23 cellular contexts compared by ENCODE assay signal in genomic region chr3:40382617-40382979, GRCh38. TPM values are rescaled to one million over a fixed set of nuclear protein-coding genes. Genes with fewer than 3 reads are reported as not detected.
DNase-seq lines count a peak whose midpoint lies in the region; ATAC-seq, FAIRE-seq and TF ChIP-seq lines count a peak whose summit lies in the region.
"Had no signal": no experiment of that assay in that cellular context is flagged by ENCODE, and none has a peak within 500 bp of the region (broad histone marks: within the 10 kb centered on the region; RNA-seq: fewer than 3 reads in every experiment).

No MANE protein-coding gene starts in this region.

- H3K27ac Mint-ChIP-seq in T-helper 2 cell treated with Interferon-gamma antibody and Interleukin-4, amounts not matched to agents 5 μg/mL and 100 μg/mL, for 36 hours: no peak overlapping the region
- H3K27ac Mint-ChIP-seq: HFFc6 had no signal

- H3K23ac ChIP-seq in trophoblast cell (ENCODE audit: low read length): no peak overlapping the region

- H3K9me3 Mint-ChIP-seq in T-helper 2 cell treated with Interferon-gamma antibody and Interleukin-4, amounts not matched to agents 5 μg/mL and 100 μg/mL, for 36 hours: peaks cover 6% of the 10 kb centered on the region

- H3K4me3 Mint-ChIP-seq in T-helper 2 cell treated with Interferon-gamma antibody and Interleukin-4, amounts not matched to agents 5 μg/mL and 100 μg/mL, for 36 hours: no peak overlapping the region
- H3K4me3 Mint-ChIP-seq: HFFc6 had no signal

- H3K4me1 Mint-ChIP-seq in T-helper 2 cell treated with Interferon-gamma antibody and Interleukin-4, amounts not matched to agents 5 μg/mL and 100 μg/mL, for 36 hours (ENCODE audit: low read depth): peaks cover 10% of the 10 kb centered on the region

- WGBS in K562 (ENCODE audit: insufficient coverage, low coverage, missing lambda C conversion rate): 27% methylated on average over 2 of the region's 2 CpGs
- WGBS in trophoblast cell (ENCODE audit: extremely low coverage, insufficient coverage, insufficient read length): no CpG with 5 or more reads among the region's 2 CpGs

- H3K14ac ChIP-seq in trophoblast cell (ENCODE audit: low read length): no peak overlapping the region

- no peak for TF ChIP-seq POLR2A in K562 (conservative IDR thresholded peaks at IDR 0.05)

- H3K9me3 ChIP-seq in PC-9 (ENCODE audit: insufficient read depth, low read depth) (no peaks in the 10 kb centered on the region; the same call in 1 of the 2 replicates), K562 (replicated peaks; ENCODE audit: control insufficient read depth, insufficient read depth, low read depth, low read length) (no peaks in the 10 kb centered on the region), trophoblast cell (ENCODE audit: insufficient read depth, low read depth, low read length) (no peaks in the 10 kb centered on the region)

- H3K36me3 ChIP-seq in PC-9 (ENCODE audit: low read depth) (no peaks in the 10 kb centered on the region), K562 (ENCODE audit: control insufficient read depth, insufficient read depth, low read length) (no peaks in the 10 kb centered on the region), trophoblast cell (ENCODE audit: control insufficient read depth in 1 of 2, insufficient read depth in 2 of 2, low read length in 2 of 2) (no peaks in the 10 kb centered on the region)
- H3K36me3 ChIP-seq: BLaER1 had no signal

- H2BK5ac ChIP-seq in trophoblast cell (ENCODE audit: low read depth, low read length, poor library complexity): no peak overlapping the region

- H3K9me2 ChIP-seq in PC-9 (ENCODE audit: insufficient read depth): no peaks in the 10 kb centered on the region

- H4K20me1 ChIP-seq in PC-9 (ENCODE audit: insufficient read depth) (no peaks in the 10 kb centered on the region), K562 (replicated peaks; ENCODE audit: control insufficient read depth, insufficient read depth, low read length) (no peaks in the 10 kb centered on the region)
- H4K20me1 ChIP-seq: BLaER1 had no signal

- H3K27me3 ChIP-seq in PC-9 (ENCODE audit: insufficient read depth, low read depth) (no peaks in the 10 kb centered on the region), K562 (ENCODE audit: control insufficient read depth in 2 of 2, insufficient read depth in 2 of 2, low read length in 2 of 2) (no peaks in the 10 kb centered on the region), trophoblast cell (ENCODE audit: insufficient read depth, low read length) (peaks cover 8% of the 10 kb centered on the region)
- H3K27me3 ChIP-seq: BLaER1 had no signal

- no peak overlapping the region for H4K12ac ChIP-seq in trophoblast cell (ENCODE audit: low read depth, low read length)

- H3K4me1 ChIP-seq in PC-9 (replicated peaks; ENCODE audit: insufficient read depth): peaks cover 11% of the 10 kb centered on the region; the same call in 1 of the 2 replicates
- H3K4me1 ChIP-seq in K562 (replicated peaks in 1 of 2; ENCODE audit: control insufficient read depth in 2 of 2, insufficient read depth in 2 of 2, low read length in 2 of 2): peaks cover 20 to 50% of the 10 kb centered on the region in 2 experiments; a peak in 4 of 5 replicates
- peaks cover 4 to 6% of the 10 kb centered on the region in 2 experiments for H3K4me1 ChIP-seq in trophoblast cell (ENCODE audit: control insufficient read depth in 1 of 2, insufficient read depth in 2 of 2, low read length in 2 of 2)
- H3K4me1 ChIP-seq: BLaER1 had no signal

- H3K4me2 ChIP-seq in PC-9 (peak overlapping the region; percentile 13; the same call in 1 of the 2 replicates), K562 (ENCODE audit: insufficient read depth, low read length) (peak overlapping the region; percentile 2; the same call in 1 of the 2 replicates), trophoblast cell (ENCODE audit: low read length) (no peak overlapping the region)
- H3K4me2 ChIP-seq: BLaER1 had no signal

- no peaks in the 10 kb centered on the region for H3K79me1 ChIP-seq in trophoblast cell (ENCODE audit: low read length)

- H3K4me3 ChIP-seq in PC-9: no peak overlapping the region
- H3K4me3 ChIP-seq in K562: no peak overlapping the region
- H3K4me3 ChIP-seq in trophoblast cell (ENCODE audit: low read depth, low read length): no peak overlapping the region
- H3K4me3 ChIP-seq: BLaER1 had no signal

- H3K27ac ChIP-seq in PC-9: no peak overlapping the region; the same call in 1 of the 2 replicates
- H3K27ac ChIP-seq in K562 (ENCODE audit: extremely low read depth, low read depth, low read length): peak overlapping the region; percentile 38; the same call in 1 of the 3 replicates
- H3K27ac ChIP-seq in trophoblast cell (ENCODE audit: low read depth, low read length): no peak overlapping the region
- H3K27ac ChIP-seq: 22Rv1, BLaER1 had no signal

- H3K9me1 ChIP-seq in K562 (ENCODE audit: control insufficient read depth, insufficient read depth, low read length): no peaks in the 10 kb centered on the region

- TF ChIP-seq CTCF in PC-9 (conservative IDR thresholded peaks at IDR 0.05) (no peak), K562 (IDR thresholded peaks at IDR 0.05 in 2 of 3, conservative IDR thresholded peaks at IDR 0.05 in 1 of 3; ENCODE audit: insufficient read depth in 2 of 3, low read depth in 1 of 3, low read length in 3 of 3) (no peak)

- H3K4ac ChIP-seq in trophoblast cell (ENCODE audit: low read depth, low read length): no peak overlapping the region

- TF ChIP-seq EP300 in K562 (IDR thresholded peaks at IDR 0.05; ENCODE audit: low read length): peak; percentile 48; the same call in 1 of the 2 replicates

- intact Hi-C loops in PC-9 (cut with micrococcal nuclease; ENCODE audit: unreplicated experiment) (no loop called here), K562 (cut with micrococcal nuclease) (no loop called here), posterior cingulate gyrus (cut with DNase I) (no loop called here)

- TF ChIP-seq RAD21 in K562 (CRISPR knock-in tag; conservative IDR thresholded peaks at IDR 0.05 in 1 of 2, IDR thresholded peaks at IDR 0.05 in 1 of 2): peak in 1 of 2 experiments; percentile 14; a peak in 1 of 4 replicates

- in situ Hi-C loops in K562 (cut with MboI): no loop called here

- no peak overlapping the region for H2AK5ac ChIP-seq in trophoblast cell (ENCODE audit: low read length)

- H3K18ac ChIP-seq in trophoblast cell (ENCODE audit: low read length): no peak overlapping the region

- H3F3A ChIP-seq in PC-9 (ENCODE audit: insufficient read depth, low read depth): no peaks in the 10 kb centered on the region

- H3K27me3 Mint-ChIP-seq in T-helper 2 cell treated with Interferon-gamma antibody and Interleukin-4, amounts not matched to agents 5 μg/mL and 100 μg/mL, for 36 hours (ENCODE audit: low read depth): peaks cover 9% of the 10 kb centered on the region

- H4K91ac ChIP-seq in trophoblast cell (ENCODE audit: low read depth, low read length): no peak overlapping the region

- H2AFZ ChIP-seq in PC-9 (no peak overlapping the region), K562 (ENCODE audit: low read depth, low read length) (peak overlapping the region; percentile 61), trophoblast cell (ENCODE audit: insufficient read depth, low read length, poor library complexity) (no peak overlapping the region)

- H2BK120ac ChIP-seq in trophoblast cell (ENCODE audit: insufficient read depth, low read length, poor library complexity): no peak overlapping the region

- ATAC-seq in K562 (peak; percentile 39), GM21526 (IDR thresholded peaks at IDR 0.05; ENCODE audit: low FRiP score, unreplicated experiment) (no peak)

- H2BK12ac ChIP-seq in trophoblast cell (ENCODE audit: low read length): no peak overlapping the region

- DNase-seq in T-helper 2 cell treated with Interferon-gamma antibody and Interleukin-4, amounts not matched to agents 5 μg/mL and 100 μg/mL, for 36 hours (ENCODE audit: low spot score): peak; percentile 10
- DNase-seq in T-helper 2 cell: no peak
- DNase-seq in PC-9: peak in 1 of 2 experiments; percentile 75
- peak; percentile 33 to 77 (median 58) for DNase-seq in K562 (ENCODE audit: extremely low read depth in 1 of 4, low spot score in 3 of 4)
- peak; percentile 95 to 96 for DNase-seq in trophoblast cell
- DNase-seq in SW480 (ENCODE audit: low spot score): no peak
- no peak for DNase-seq in posterior cingulate gyrus
- DNase-seq: DND-41, GF-D8, GOT3, HFFc6, IMR-90, Kasumi-1, NCI-H1105, NCI-H1694, NCI-H2107, NCI-H2227 treated with DMSO at 0.1 percent for 48 hours, NCI-H526 had no signal

- POLR2A ChIA-PET in PC-9 (lab: Charles Lee; ENCODE audit: unreplicated experiment) (no interaction called here), K562 (lab: Yijun Ruan, JAX) (interaction anchor here (0.9 to 1.0 kb wide), 2 partner anchors 14 to 44 kb away, joined by 3 read pairs; no protein-coding TSS in a partner anchor)

- H4K8ac ChIP-seq in trophoblast cell (ENCODE audit: low read depth, low read length): no peak overlapping the region

- CTCF ChIA-PET in PC-9 (lab: Charles Lee): no interaction called here
- CTCF ChIA-PET in K562 (lab: Yijun Ruan, JAX; ENCODE audit: low intra/inter-chr PET ratio): no interaction called here

- H3K79me2 ChIP-seq in PC-9 (ENCODE audit: low read depth) (no peaks in the 10 kb centered on the region), K562 (ENCODE audit: control insufficient read depth, insufficient read depth, low read length) (no peaks in the 10 kb centered on the region), trophoblast cell (ENCODE audit: control insufficient read depth, insufficient read depth, low read length, poor library complexity) (no peaks in the 10 kb centered on the region)

- H3K9ac ChIP-seq in K562 (ENCODE audit: insufficient read depth in 1 of 2, low read depth in 2 of 2, low read length in 2 of 2) (no peak overlapping the region), trophoblast cell (ENCODE audit: low read length) (no peak overlapping the region)
- H3K9ac ChIP-seq: BLaER1 had no signal

- peak; percentile 72 for FAIRE-seq in K562 (lab: Jason Lieb, UNC)
- FAIRE-seq: GM12891 had no signal

- no peaks in the 10 kb centered on the region for H3K36me3 Mint-ChIP-seq in T-helper 2 cell treated with Interferon-gamma antibody and Interleukin-4, amounts not matched to agents 5 μg/mL and 100 μg/mL, for 36 hours (ENCODE audit: low read depth)

- BruUV-seq in PC-9 (replicated peaks; lab: Mats Ljungman, UMichigan) (no TSS peak), K562 (replicated peaks; lab: Mats Ljungman, UMichigan) (no TSS peak)

RNA-seq across cellular contexts. Expression of gene ENTPD3, which starts 4.4 kb away (rescaled TPM):
- total RNA-seq in PC-9 (2021) (not detected in 2 replicates), K562 (2014; rRNA removed) (0.23 and 0.29 TPM in 2 replicates), K562 (2014; rRNA removed; fragmentation: Illumina TruSeq; extraction: Trizol) (0.48 and 0.76 TPM in 2 replicates), K562 (2015; rRNA removed; fragmentation: Illumina TruSeq; extraction: Trizol) (0.45 and 0.58 TPM in 2 replicates), K562 (2021) (0.44 and 0.51 TPM in 2 replicates)
- total RNA-seq in K562 (2011; cell fraction: chromatin; rRNA removed; ENCODE audit: low replicate concordance): 2.9 and 3.1 TPM in 2 replicates
- total RNA-seq in K562 (2011; cell fraction: nucleolus; rRNA removed): 2.2 and 3.3 TPM in 2 replicates
- total RNA-seq in K562 (2011; cell fraction: nucleoplasm; rRNA removed): 4.2 and 4.3 TPM in 2 replicates
- polyA plus RNA-seq in K562 (2011; rRNA removed) (0.35 and 2.1 TPM in 2 replicates), K562 (2014; fragmentation: Illumina TruSeq; extraction: Trizol) (0.76 and 1.0 TPM in 2 replicates), K562 (2014; fragmentation: Nextera tagmentation; extraction: Ambion mirVana) (under 1 TPM; 0.56 to 0.73 TPM), K562 (2014; rRNA removed) (0.50 and 0.58 TPM in 2 replicates)
- 0.32 and 1.1 TPM in 2 replicates for polyA plus RNA-seq in K562 (2011; cell fraction: cytosol; rRNA removed)
- 0.81 and 2.0 TPM in 2 replicates for polyA plus RNA-seq in K562 (2011; cell fraction: nucleus; rRNA removed)
- polyA plus RNA-seq in K562 (2012): 0.43 and 0.78 TPM in 2 replicates
- 0.30 and 2.0 TPM in 2 replicates for polyA minus RNA-seq in K562 (2011; rRNA and poly(A)+ RNA removed)
- polyA minus RNA-seq in K562 (2011; cell fraction: cytosol; rRNA and poly(A)+ RNA removed): 0.57 TPM in 1 of 2 replicates, not detected in the other
- polyA minus RNA-seq in K562 (2011; cell fraction: nucleus; rRNA and poly(A)+ RNA removed): 0.11 and 0.54 TPM in 2 replicates
- polyA plus RNA-seq in trophoblast cell (2013): 0.26 and 0.30 TPM in 2 replicates
- total RNA-seq: HFFc6, IMR-90, SK-MEL-5 had no signal
- polyA plus RNA-seq: IMR-90 had no signal

Comparison
In these comparisons a context has a peak if more than half of its experiments do, and no peak if none do; other contexts are left out.
1. DNase-seq: peak in T-helper 2 cell treated with Interferon-gamma antibody and Interleukin-4, amounts not matched to agents 5 μg/mL and 100 μg/mL, for 36 hours (single experiment), K562 (4 of 4) and trophoblast cell (2 of 2); none in T-helper 2 cell (0 of 5), SW480 (single experiment) and posterior cingulate gyrus (0 of 10).